In genomic region chr19:41940443-41941409, GRCh38 we compare ENCODE assay signal across 8 cellular contexts. TPM values are rescaled to one million over a fixed set of nuclear protein-coding genes. Genes with fewer than 3 reads are reported as not detected.
DNase-seq lines count a peak whose midpoint lies in the region; ATAC-seq and FAIRE-seq lines count a peak whose summit lies in the region.

No MANE protein-coding gene starts in this region.

- FAIRE-seq in frontal cortex (lab: Jason Lieb, UNC), result no peak

- H3K27ac Mint-ChIP-seq in stimulated activated naive B cell treated with anti-CD40 and anti-IgM and Interleukin-4, amounts not matched to agents 10 μg/mL and 1 μg/mL and 100 μg/mL, for 72 hours, result peak overlapping the region; percentile 99

- intact Hi-C loops in sciatic nerve (cut with DNase I), result no loop called here

- H3K27me3 Mint-ChIP-seq in stimulated activated naive B cell treated with anti-CD40 and anti-IgM and Interleukin-4, amounts not matched to agents 10 μg/mL and 1 μg/mL and 100 μg/mL, for 72 hours, result no peaks in the 10 kb centered on the region

- H3K4me3 Mint-ChIP-seq in stimulated activated naive B cell treated with anti-CD40 and anti-IgM and Interleukin-4, amounts not matched to agents 10 μg/mL and 1 μg/mL and 100 μg/mL, for 72 hours, result peak overlapping the region; percentile 93 to 95

- peak; percentile 47 for DNase-seq in NCI-H146 (lab: John Stamatoyannopoulos, UW)
- DNase-seq in NCI-H146 treated with DMSO at 0.1 percent for 48 hours (lab: John Stamatoyannopoulos, UW; ENCODE audit: unreplicated experiment), result no peak
- DNase-seq in activated CD4-positive, alpha-beta T cell treated with anti-CD3 and anti-CD28 coated beads for 48 hours, result peak; percentile 41
- DNase-seq in hepatic stellate cell (ENCODE audit: low spot score), result peak; percentile 67
- DNase-seq in stimulated activated naive B cell treated with anti-CD40 and anti-IgM and Interleukin-4, amounts not matched to agents 10 μg/mL and 1 μg/mL and 100 μg/mL, for 72 hours, result no peak
- no peak for DNase-seq in frontal cortex (ENCODE audit: low spot score in 2 of 2)
- no peak for DNase-seq in sciatic nerve (ENCODE audit: low spot score)

- H3K4me1 Mint-ChIP-seq in stimulated activated naive B cell treated with anti-CD40 and anti-IgM and Interleukin-4, amounts not matched to agents 10 μg/mL and 1 μg/mL and 100 μg/mL, for 72 hours, result peaks cover 49 to 70% of the 10 kb centered on the region in 2 donors

- H3K9me3 Mint-ChIP-seq in stimulated activated naive B cell treated with anti-CD40 and anti-IgM and Interleukin-4, amounts not matched to agents 10 μg/mL and 1 μg/mL and 100 μg/mL, for 72 hours, result no peaks in the 10 kb centered on the region

- ATAC-seq in stimulated activated naive B cell treated with anti-CD40 and anti-IgM and Interleukin-4, amounts not matched to agents 10 μg/mL and 1 μg/mL and 100 μg/mL, for 72 hours (replicated peaks), result peak in 1 of 2 donors; percentile 1
- ATAC-seq in GM21528 (IDR thresholded peaks at IDR 0.05; ENCODE audit: low FRiP score, unreplicated experiment) (no peak), sciatic nerve (no peak)

- H3K36me3 Mint-ChIP-seq in stimulated activated naive B cell treated with anti-CD40 and anti-IgM and Interleukin-4, amounts not matched to agents 10 μg/mL and 1 μg/mL and 100 μg/mL, for 72 hours, result peaks cover 2 to 15% of the 10 kb centered on the region in 2 donors

RNA-seq across cellular contexts. Expression of gene ERFL, which starts 12.5 kb away (rescaled TPM):
- total RNA-seq in frontal cortex (not detected), sciatic nerve (0.27 TPM)

RNA-seq across cellular contexts. Expression of gene RABAC1, which starts 18.4 kb away (rescaled TPM):
- total RNA-seq in frontal cortex (90.9 TPM), sciatic nerve (133 TPM)

RNA-seq across cellular contexts. Expression of gene ATP1A3, which starts 53.3 kb away (rescaled TPM):
- total RNA-seq in frontal cortex (149 TPM), sciatic nerve (0.18 TPM)

RNA-seq across cellular contexts. Expression of gene ARHGEF1, which starts 57.7 kb away (rescaled TPM):
- total RNA-seq in frontal cortex, result 10.2 TPM
- total RNA-seq in sciatic nerve, result 137 TPM

Comparison
In these comparisons a context has a peak if more than half of its experiments do, and no peak if none do; other contexts are left out.
1. DNase-seq: peak in NCI-H146 (single experiment), activated CD4-positive, alpha-beta T cell treated with anti-CD3 and anti-CD28 coated beads for 48 hours (single experiment) and hepatic stellate cell (single experiment); none in NCI-H146 treated with DMSO at 0.1 percent for 48 hours (single experiment), stimulated activated naive B cell treated with anti-CD40 and anti-IgM and Interleukin-4, amounts not matched to agents 10 μg/mL and 1 μg/mL and 100 μg/mL, for 72 hours (single experiment), frontal cortex (0 of 2) and sciatic nerve (single experiment).
2. RNA of gene ATP1A3, which starts 53.3 kb away (total RNA-seq): 149 TPM in frontal cortex (single experiment); 0.18 TPM in sciatic nerve (single experiment); every median in the first group is over 100 times any median in the second.